In the genomic region with DNA sequence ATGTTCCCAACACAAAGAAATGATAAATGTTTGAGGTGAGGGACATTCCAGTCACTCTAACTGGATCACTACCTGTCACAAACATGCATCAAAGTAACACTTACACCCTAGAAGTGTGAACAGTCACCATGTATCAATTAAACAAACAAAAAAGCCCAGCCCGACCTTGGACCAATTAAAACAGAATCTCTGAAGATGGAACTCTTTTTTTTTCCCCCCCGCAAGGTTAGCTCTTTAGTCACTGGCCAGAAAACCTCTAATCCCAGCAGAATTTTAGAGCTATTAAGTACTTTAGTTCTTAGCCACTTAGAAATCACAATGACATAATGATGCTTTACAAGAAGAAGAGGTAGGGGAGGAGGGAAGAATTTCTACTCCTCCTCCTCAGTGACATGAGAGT, we compare ENCODE assay signal across 1 cellular context.
TF ChIP-seq lines count a peak whose summit lies in the region.

No MANE protein-coding gene starts in this region.

TF ChIP-seq in GM23338, 12 proteins besides CTCF, POLR2A, EP300 and RAD21 (continued from another document):
- TF ChIP-seq, protein P1, sequence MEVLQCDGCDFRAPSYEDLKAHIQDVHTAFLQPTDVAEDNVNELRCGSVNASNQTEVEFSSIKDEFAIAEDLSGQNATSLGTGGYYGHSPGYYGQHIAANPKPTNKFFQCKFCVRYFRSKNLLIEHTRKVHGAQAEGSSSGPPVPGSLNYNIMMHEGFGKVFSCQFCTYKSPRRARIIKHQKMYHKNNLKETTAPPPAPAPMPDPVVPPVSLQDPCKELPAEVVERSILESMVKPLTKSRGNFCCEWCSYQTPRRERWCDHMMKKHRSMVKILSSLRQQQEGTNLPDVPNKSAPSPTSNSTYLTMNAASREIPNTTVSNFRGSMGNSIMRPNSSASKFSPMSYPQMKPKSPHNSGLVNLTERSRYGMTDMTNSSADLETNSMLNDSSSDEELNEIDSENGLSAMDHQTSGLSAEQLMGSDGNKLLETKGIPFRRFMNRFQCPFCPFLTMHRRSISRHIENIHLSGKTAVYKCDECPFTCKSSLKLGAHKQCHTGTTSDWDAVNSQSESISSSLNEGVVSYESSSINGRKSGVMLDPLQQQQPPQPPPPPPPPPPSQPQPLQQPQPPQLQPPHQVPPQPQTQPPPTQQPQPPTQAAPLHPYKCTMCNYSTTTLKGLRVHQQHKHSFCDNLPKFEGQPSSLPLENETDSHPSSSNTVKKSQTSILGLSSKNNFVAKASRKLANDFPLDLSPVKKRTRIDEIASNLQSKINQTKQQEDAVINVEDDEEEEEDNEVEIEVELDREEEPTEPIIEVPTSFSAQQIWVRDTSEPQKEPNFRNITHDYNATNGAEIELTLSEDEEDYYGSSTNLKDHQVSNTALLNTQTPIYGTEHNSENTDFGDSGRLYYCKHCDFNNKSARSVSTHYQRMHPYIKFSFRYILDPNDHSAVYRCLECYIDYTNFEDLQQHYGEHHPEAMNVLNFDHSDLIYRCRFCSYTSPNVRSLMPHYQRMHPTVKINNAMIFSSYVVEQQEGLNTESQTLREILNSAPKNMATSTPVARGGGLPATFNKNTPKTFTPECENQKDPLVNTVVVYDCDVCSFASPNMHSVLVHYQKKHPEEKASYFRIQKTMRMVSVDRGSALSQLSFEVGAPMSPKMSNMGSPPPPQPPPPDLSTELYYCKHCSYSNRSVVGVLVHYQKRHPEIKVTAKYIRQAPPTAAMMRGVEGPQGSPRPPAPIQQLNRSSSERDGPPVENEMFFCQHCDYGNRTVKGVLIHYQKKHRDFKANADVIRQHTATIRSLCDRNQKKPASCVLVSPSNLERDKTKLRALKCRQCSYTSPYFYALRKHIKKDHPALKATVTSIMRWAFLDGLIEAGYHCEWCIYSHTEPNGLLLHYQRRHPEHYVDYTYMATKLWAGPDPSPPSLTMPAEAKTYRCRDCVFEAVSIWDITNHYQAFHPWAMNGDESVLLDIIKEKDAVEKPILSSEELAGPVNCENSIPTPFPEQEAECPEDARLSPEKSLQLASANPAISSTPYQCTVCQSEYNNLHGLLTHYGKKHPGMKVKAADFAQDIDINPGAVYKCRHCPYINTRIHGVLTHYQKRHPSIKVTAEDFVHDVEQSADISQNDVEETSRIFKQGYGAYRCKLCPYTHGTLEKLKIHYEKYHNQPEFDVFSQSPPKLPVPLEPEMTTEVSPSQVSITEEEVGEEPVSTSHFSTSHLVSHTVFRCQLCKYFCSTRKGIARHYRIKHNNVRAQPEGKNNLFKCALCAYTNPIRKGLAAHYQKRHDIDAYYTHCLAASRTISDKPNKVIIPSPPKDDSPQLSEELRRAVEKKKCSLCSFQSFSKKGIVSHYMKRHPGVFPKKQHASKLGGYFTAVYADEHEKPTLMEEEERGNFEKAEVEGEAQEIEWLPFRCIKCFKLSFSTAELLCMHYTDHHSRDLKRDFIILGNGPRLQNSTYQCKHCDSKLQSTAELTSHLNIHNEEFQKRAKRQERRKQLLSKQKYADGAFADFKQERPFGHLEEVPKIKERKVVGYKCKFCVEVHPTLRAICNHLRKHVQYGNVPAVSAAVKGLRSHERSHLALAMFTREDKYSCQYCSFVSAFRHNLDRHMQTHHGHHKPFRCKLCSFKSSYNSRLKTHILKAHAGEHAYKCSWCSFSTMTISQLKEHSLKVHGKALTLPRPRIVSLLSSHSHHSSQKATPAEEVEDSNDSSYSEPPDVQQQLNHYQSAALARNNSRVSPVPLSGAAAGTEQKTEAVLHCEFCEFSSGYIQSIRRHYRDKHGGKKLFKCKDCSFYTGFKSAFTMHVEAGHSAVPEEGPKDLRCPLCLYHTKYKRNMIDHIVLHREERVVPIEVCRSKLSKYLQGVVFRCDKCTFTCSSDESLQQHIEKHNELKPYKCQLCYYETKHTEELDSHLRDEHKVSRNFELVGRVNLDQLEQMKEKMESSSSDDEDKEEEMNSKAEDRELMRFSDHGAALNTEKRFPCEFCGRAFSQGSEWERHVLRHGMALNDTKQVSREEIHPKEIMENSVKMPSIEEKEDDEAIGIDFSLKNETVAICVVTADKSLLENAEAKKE (CRISPR knock-in tag; IDR thresholded peaks at IDR 0.05) = no peak
- TF ChIP-seq ZNF114 (CRISPR knock-in tag; IDR thresholded peaks at IDR 0.05) = no peak
- no peak for TF ChIP-seq CREB1 (CRISPR knock-in tag; IDR thresholded peaks at IDR 0.05; ENCODE audit: low read depth)
